18 cellular contexts compared by ENCODE assay signal in the genomic region with DNA sequence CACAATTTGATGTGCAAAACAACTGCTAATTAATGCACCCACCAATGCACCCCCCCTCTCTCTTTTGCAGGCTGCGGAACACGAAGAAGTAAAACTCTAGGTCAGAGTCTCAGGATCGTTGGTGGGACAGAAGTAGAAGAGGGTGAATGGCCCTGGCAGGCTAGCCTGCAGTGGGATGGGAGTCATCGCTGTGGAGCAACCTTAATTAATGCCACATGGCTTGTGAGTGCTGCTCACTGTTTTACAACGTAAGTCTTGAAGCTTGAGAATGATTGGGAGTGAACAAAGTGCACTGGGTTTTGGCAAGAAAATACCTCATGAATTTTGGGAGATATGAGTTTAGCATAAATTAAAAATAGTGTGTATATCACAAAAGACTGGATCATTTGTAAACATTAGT. TPM values are rescaled to one million over a fixed set of nuclear protein-coding genes. Genes with fewer than 3 reads are reported as not detected.
"Had no signal": no experiment of that assay in that cellular context is flagged by ENCODE, and none has a peak within 500 bp of the region (broad histone marks: within the 10 kb centered on the region; RNA-seq: fewer than 3 reads in every experiment).

No MANE protein-coding gene starts in this region.

- H3K36me3 ChIP-seq: cardiac muscle cell, gastroesophageal sphincter, heart right ventricle, lower lobe of right lung, neural progenitor cell, pancreas, sigmoid colon, thoracic aorta, upper lobe of right lung had no signal

- H3K4me3 ChIP-seq: cardiac muscle cell, gastroesophageal sphincter, heart right ventricle, lower lobe of right lung, neural progenitor cell, pancreas, sigmoid colon, thoracic aorta, upper lobe of right lung had no signal

- H3K27me3 ChIP-seq: cardiac muscle cell, gastroesophageal sphincter, heart right ventricle, neural progenitor cell, pancreas, sigmoid colon, upper lobe of right lung had no signal

- H3K4me1 ChIP-seq: gastroesophageal sphincter, heart right ventricle, lower lobe of right lung, neural progenitor cell, pancreas, sigmoid colon, upper lobe of right lung had no signal

- DNase-seq: activated CD4-positive, alpha-beta memory T cell treated with anti-CD3 and anti-CD28 coated beads for 36 hours; activated CD4-positive, alpha-beta T cell treated with anti-CD3 and anti-CD28 coated beads for 36 hours; activated CD8-positive, alpha-beta memory T cell treated with anti-CD3 and anti-CD28 coated beads, Interleukin-2, amount 10 ng/mL, durations not matched to agents 7 days and 5 days; activated naive CD4-positive, alpha-beta T cell treated with anti-CD3 and anti-CD28 coated beads, Interleukin-2, amount 10 ng/mL, durations not matched to agents 7 days and 5 days; activated T-cell treated with anti-CD3 and anti-CD28 coated beads, Interleukin-2, amount 50 U/mL, for 1 hour; heart right ventricle; lower lobe of right lung; midbrain; pancreas; sigmoid colon; stimulated activated CD4-positive, alpha-beta T cell treated with anti-CD3 and anti-CD28 coated beads, Interleukin-1b, Interleukin-23, amount 100 ng/mL, for 48 hours; stimulated activated naive CD8-positive, alpha-beta T cell treated with anti-CD3 and anti-CD28 coated beads, Interleukin-15, amount 100 ng/mL, for 72 hours; T-helper 2 cell; upper lobe of right lung had no signal

- H3K9me3 ChIP-seq: gastroesophageal sphincter, lower lobe of right lung, pancreas, sigmoid colon, thoracic aorta, upper lobe of right lung had no signal

- H3K27ac ChIP-seq: cardiac muscle cell, gastroesophageal sphincter, heart right ventricle, lower lobe of right lung, neural progenitor cell, pancreas, sigmoid colon, thoracic aorta, upper lobe of right lung had no signal

RNA-seq across cellular contexts. Expression of gene TMPRSS11E, which starts 28.9 kb away (rescaled TPM):
- total RNA-seq: activated CD4-positive, alpha-beta memory T cell treated with anti-CD3 and anti-CD28 coated beads for 36 hours; cardiac muscle cell; heart right ventricle; lower lobe of right lung; sigmoid colon; thoracic aorta; upper lobe of right lung had no signal
